Comparison of ENCODE assay signal across 1 cellular context in genomic region chr1:33274446-33274845, GRCh38.
TF ChIP-seq lines count a peak whose summit lies in the region.

No MANE protein-coding gene starts in this region.

TF ChIP-seq in HepG2, 621 proteins besides CTCF, POLR2A, EP300 and RAD21:
- TF ChIP-seq GFI1 (CRISPR knock-in tag; IDR thresholded peaks at IDR 0.05; ENCODE audit: borderline replicate concordance) (no peak), ZNF501 (CRISPR knock-in tag; IDR thresholded peaks at IDR 0.05) (no peak), ZNF441 (CRISPR knock-in tag; IDR thresholded peaks at IDR 0.05; ENCODE audit: borderline replicate concordance) (no peak), ZSCAN22 (CRISPR knock-in tag; IDR thresholded peaks at IDR 0.05) (no peak), DDIT3 (CRISPR knock-in tag; IDR thresholded peaks at IDR 0.05) (no peak), ZNF775 (CRISPR knock-in tag; IDR thresholded peaks at IDR 0.05; ENCODE audit: borderline replicate concordance) (no peak), ZBTB14 (CRISPR knock-in tag; IDR thresholded peaks at IDR 0.05) (no peak), KLF15 (CRISPR knock-in tag; IDR thresholded peaks at IDR 0.05; ENCODE audit: borderline replicate concordance) (no peak), ZBTB46 (CRISPR knock-in tag; IDR thresholded peaks at IDR 0.05; ENCODE audit: borderline replicate concordance) (no peak), HOXD1 (CRISPR knock-in tag; IDR thresholded peaks at IDR 0.05) (no peak), RAD51 (IDR thresholded peaks at IDR 0.05; ENCODE audit: borderline replicate concordance) (no peak), ZNF326 (CRISPR knock-in tag; IDR thresholded peaks at IDR 0.05; ENCODE audit: borderline replicate concordance) (no peak)
TF ChIP-seq in HepG2: peak in this region for 0.
